Comparison of ENCODE assay signal across 8 cellular contexts in genomic region chr16:30895592-30896202, GRCh38. TPM values are rescaled to one million over a fixed set of nuclear protein-coding genes. Genes with fewer than 3 reads are reported as not detected.
A peak's percentile ranks its signal among the peaks of the same experiment; 100 is the strongest.
DNase-seq lines count a peak whose midpoint lies in the region; ATAC-seq, FAIRE-seq and TF ChIP-seq lines count a peak whose summit lies in the region.

No MANE protein-coding gene starts in this region.

- H3K4me2 ChIP-seq in GM12878 (ENCODE audit: control insufficient read depth, insufficient read depth), result no peak overlapping the region

- TF ChIP-seq EP300 in GM12878 (IDR thresholded peaks at IDR 0.05; ENCODE audit: borderline replicate concordance in 1 of 2, control insufficient read depth in 1 of 2, low read depth in 2 of 2, low read length in 2 of 2), result no peak

- H3K4me1 ChIP-seq in GM12878 (ENCODE audit: control insufficient read depth, insufficient read depth, low read length) (peaks cover 25% of the 10 kb centered on the region), liver (ENCODE audit: control insufficient read depth in 4 of 4, insufficient read depth in 4 of 4, low read length in 3 of 4) (peaks cover 9 to 28% (median 24%) of the 10 kb centered on the region in 4 donors), thyroid gland (peaks cover 17 to 35% of the 10 kb centered on the region in 2 donors)

- POLR2A ChIA-PET in GM12878 (lab: Charles Lee), result interaction anchor here (0.5 kb wide), 1 partner anchor 32 kb away, joined by 3 read pairs; no protein-coding TSS in a partner anchor

- FAIRE-seq in GM12878 (lab: Jason Lieb, UNC), result no peak

- no peak for DNase-seq in T-helper 1 cell
- DNase-seq in GM12878 (ENCODE audit: low read depth, low spot score), result no peak
- no peak for DNase-seq in thyroid gland
- DNase-seq in DMS 273 (lab: John Stamatoyannopoulos, UW; ENCODE audit: unreplicated experiment), result no peak
- DNase-seq in NK-92 (lab: John Stamatoyannopoulos, UW; ENCODE audit: unreplicated experiment), result no peak
- DNase-seq in germinal center (ENCODE audit: low spot score), result no peak

- no peak for TF ChIP-seq POLR2A in GM12878 (IDR thresholded peaks at IDR 0.05; ENCODE audit: low read depth, low read length)
- no peak for TF ChIP-seq POLR2A in thyroid gland (IDR thresholded peaks at IDR 0.05)

- peaks cover 1% of the 10 kb centered on the region; the same call in 1 of the 2 replicates for H3K79me2 ChIP-seq in GM12878 (ENCODE audit: control insufficient read depth, insufficient read depth, low read length)

- peak overlapping the region; percentile 56 for H3K27ac Mint-ChIP-seq in T-helper 1 cell treated with Interleukin-12 subunit alpha and Interleukin-12 subunit beta and Interleukin-4 antibody, amounts not matched to agents 30 μg/mL and 1 μg/mL, for 36 hours

- TF ChIP-seq CTCF in GM12878 (IDR thresholded peaks at IDR 0.05 in 2 of 3, conservative IDR thresholded peaks at IDR 0.05 in 1 of 3; ENCODE audit: control insufficient read depth in 2 of 3, extremely low read depth in 1 of 3, insufficient read depth in 1 of 3, low read depth in 3 of 3, low read length in 3 of 3) (no peak), liver (IDR thresholded peaks at IDR 0.05; ENCODE audit: low read depth, low read length, missing input control) (no peak), thyroid gland (IDR thresholded peaks at IDR 0.05) (no peak)

- no peaks in the 10 kb centered on the region for H3K9me3 Mint-ChIP-seq in T-helper 1 cell treated with Interleukin-12 subunit alpha and Interleukin-12 subunit beta and Interleukin-4 antibody, amounts not matched to agents 30 μg/mL and 1 μg/mL, for 36 hours

- peaks cover 2% of the 10 kb centered on the region for H3K36me3 Mint-ChIP-seq in T-helper 1 cell treated with Interleukin-12 subunit alpha and Interleukin-12 subunit beta and Interleukin-4 antibody, amounts not matched to agents 30 μg/mL and 1 μg/mL, for 36 hours (ENCODE audit: low read depth)

- BruUV-seq in GM12878 (replicated peaks; lab: Mats Ljungman, UMichigan), result no TSS peak

- in situ Hi-C loops in GM12878 (cut with MboI), result no loop called here

- SMC1A ChIA-PET in GM12878 (lab: Charles Lee; ENCODE audit: uncharacterized antibody, unreplicated experiment), result interaction anchor here (1.2 to 8.8 kb wide), 2 partner anchors 46 to 51 kb away, joined by 3 to 146 read pairs; no protein-coding TSS in a partner anchor

- H3K9me3 ChIP-seq in GM12878 (replicated peaks; ENCODE audit: control insufficient read depth, insufficient read depth, low read length), result no peaks in the 10 kb centered on the region
- no peaks in the 10 kb centered on the region for H3K9me3 ChIP-seq in liver (ENCODE audit: control insufficient read depth in 4 of 4, low read length in 3 of 4)
- no peaks in the 10 kb centered on the region for H3K9me3 ChIP-seq in thyroid gland

- no peak overlapping the region for H3K9ac ChIP-seq in GM12878 (ENCODE audit: control insufficient read depth, insufficient read depth, low read length)
- H3K9ac ChIP-seq in liver (ENCODE audit: low read depth in 1 of 2, low read length in 2 of 2), result no peak overlapping the region

- WGBS in GM12878 (ENCODE audit: insufficient coverage, insufficient replicate concordance, low lambda C conversion rate, missing lambda C conversion rate), result 92% methylated on average over 27 of the region's 27 CpGs
- WGBS in liver, result 89% methylated on average over 27 of the region's 27 CpGs
- 79 to 80% methylated on average over 26 to 27 of the region's 27 CpGs for WGBS in thyroid gland, 2 donors

- H3K36me3 ChIP-seq in GM12878 (ENCODE audit: control insufficient read depth in 2 of 2, insufficient read depth in 2 of 2, low read length in 1 of 2), result no peaks in the 10 kb centered on the region
- no peaks in the 10 kb centered on the region for H3K36me3 ChIP-seq in liver (ENCODE audit: control insufficient read depth in 4 of 4, insufficient read depth in 3 of 4, low read depth in 1 of 4, low read length in 3 of 4)
- H3K36me3 ChIP-seq in thyroid gland, result no peaks in the 10 kb centered on the region

- intact Hi-C loops in GM12878 (cut with micrococcal nuclease; ENCODE audit: unreplicated experiment) (loop anchor here (2.0 to 10.0 kb wide), 3 partner anchors 27 to 241 kb away; partner anchors contain the start of genes FBRS, FBXL19 and PRR14), thyroid gland (cut with DNase I) (no loop called here)

- TF ChIP-seq RAD21 in GM12878 (IDR thresholded peaks at IDR 0.05; ENCODE audit: insufficient read depth, low read depth, low read length) (no peak), liver (IDR thresholded peaks at IDR 0.05) (no peak)

- no peaks in the 10 kb centered on the region; the same call in 1 of the 2 replicates for H4K20me1 ChIP-seq in GM12878 (ENCODE audit: control insufficient read depth, insufficient read depth)

- CTCF ChIA-PET in GM12878 (lab: Yijun Ruan, JAX), result interaction anchor here (0.7 to 4.1 kb wide), 2 partner anchors 23 to 51 kb away, joined by 3 to 28 read pairs; no protein-coding TSS in a partner anchor

- H3K4me3 Mint-ChIP-seq in T-helper 1 cell treated with Interleukin-12 subunit alpha and Interleukin-12 subunit beta and Interleukin-4 antibody, amounts not matched to agents 30 μg/mL and 1 μg/mL, for 36 hours, result peak overlapping the region; percentile 41

- ATAC-seq in GM12878, result no peak

- no peaks in the 10 kb centered on the region for H3K27me3 Mint-ChIP-seq in T-helper 1 cell treated with Interleukin-12 subunit alpha and Interleukin-12 subunit beta and Interleukin-4 antibody, amounts not matched to agents 30 μg/mL and 1 μg/mL, for 36 hours (ENCODE audit: low read depth)

- H3K27ac ChIP-seq in GM12878 (ENCODE audit: control insufficient read depth, insufficient read depth) (no peak overlapping the region), liver (ENCODE audit: low read depth in 1 of 2, low read length in 2 of 2) (peak overlapping the region; percentile 94), thyroid gland (peak overlapping the region; percentile 93 to 99 (median 97))

- H3K27me3 ChIP-seq in GM12878 (replicated peaks in 1 of 2; ENCODE audit: control insufficient read depth in 2 of 2, insufficient read depth in 2 of 2, low read length in 1 of 2), result no peaks in the 10 kb centered on the region
- no peaks in the 10 kb centered on the region for H3K27me3 ChIP-seq in liver (ENCODE audit: control insufficient read depth in 4 of 4, insufficient read depth in 4 of 4, low read length in 3 of 4)
- no peaks in the 10 kb centered on the region for H3K27me3 ChIP-seq in thyroid gland

- RAD21 ChIA-PET in GM12878 (lab: Charles Lee; ENCODE audit: unreplicated experiment), result interaction anchor here (2.0 kb wide), 1 partner anchor 51 kb away, joined by 7 read pairs; no protein-coding TSS in a partner anchor

- H3K4me1 Mint-ChIP-seq in T-helper 1 cell treated with Interleukin-12 subunit alpha and Interleukin-12 subunit beta and Interleukin-4 antibody, amounts not matched to agents 30 μg/mL and 1 μg/mL, for 36 hours (ENCODE audit: low read depth), result peaks cover 36% of the 10 kb centered on the region

- H2AFZ ChIP-seq in GM12878 (ENCODE audit: control insufficient read depth, low read depth, low read length), result no peak overlapping the region

- H3K4me3 ChIP-seq in GM12878 (no peak overlapping the region), liver (ENCODE audit: low read depth in 1 of 3, low read length in 3 of 3) (no peak overlapping the region), thyroid gland (replicated peaks in 1 of 3) (peak overlapping the region in 1 of 3 donors; percentile 49)

RNA-seq across cellular contexts. Expression of gene CTF1, which starts 0.7 kb away (rescaled TPM):
- not detected in 2 replicates for total RNA-seq in GM12878 (2013; cell fraction: nucleolus; rRNA removed)
- total RNA-seq in GM12878 (2014; rRNA removed) (0.05 and 0.11 TPM in 2 replicates), GM12878 (2014; rRNA removed; fragmentation: Illumina TruSeq; extraction: Trizol) (0.09 and 0.14 TPM in 2 replicates), GM12878 (2021) (0.45 and 0.46 TPM in 2 replicates), liver (under 1 TPM in 1 of 2 donors, not detected in 1; 0.75 TPM), thyroid gland (1 to 10 TPM; 2.6 to 7.5 (median 5.6) TPM)
- polyA plus RNA-seq in GM12878 (2011; ENCODE audit: low read depth), result not detected
- polyA plus RNA-seq in GM12878 (2011; rRNA removed) (0.11 TPM in 1 of 2 replicates, not detected in the other), GM12878 (2014; fragmentation: Illumina TruSeq; extraction: Trizol) (0.16 TPM in 1 of 2 replicates, not detected in the other), GM12878 (2014; fragmentation: Nextera tagmentation; extraction: Ambion mirVana) (under 1 TPM in 1 of 2 experiments, not detected in 1; 0.04 TPM), GM12878 (2014; rRNA removed) (0.22 and 0.34 TPM in 2 replicates), GM12878 (2016; fragmentation: Nextera tagmentation; extraction: Ambion mirVana) (not detected), liver (under 1 TPM; 0.19 to 0.35 TPM)
- 0.07 and 0.13 TPM in 2 replicates for polyA plus RNA-seq in GM12878 (2011; cell fraction: cytosol; rRNA removed)
- 0.15 and 0.23 TPM in 2 replicates for polyA plus RNA-seq in GM12878 (2011; cell fraction: nucleus; rRNA removed)
- polyA plus RNA-seq in GM12878 (2012), result 0.13 and 0.19 TPM in 2 replicates
- 0.57 and 0.80 TPM in 2 replicates for polyA minus RNA-seq in GM12878 (2011; rRNA and poly(A)+ RNA removed)
- not detected in 2 replicates for polyA minus RNA-seq in GM12878 (2011; cell fraction: cytosol; rRNA and poly(A)+ RNA removed)
- polyA minus RNA-seq in GM12878 (2011; cell fraction: nucleus; rRNA and poly(A)+ RNA removed), result 0.48 and 0.57 TPM in 2 replicates

RNA-seq across cellular contexts. Expression of gene BCL7C, which starts 1.8 kb away (rescaled TPM):
- 7.3 and 8.8 TPM in 2 replicates for total RNA-seq in GM12878 (2013; cell fraction: nucleolus; rRNA removed)
- total RNA-seq in GM12878 (2014; rRNA removed) (21.7 and 30.5 TPM in 2 replicates), GM12878 (2014; rRNA removed; fragmentation: Illumina TruSeq; extraction: Trizol) (9.0 and 12.0 TPM in 2 replicates), GM12878 (2021) (20.2 and 20.3 TPM in 2 replicates), liver (1 to 10 TPM; 3.4 to 6.1 TPM), thyroid gland (10 to 100 TPM; 43.6 to 67.6 (median 47.9) TPM)
- polyA plus RNA-seq in GM12878 (2011; ENCODE audit: low read depth), result 3.3 TPM
- polyA plus RNA-seq in GM12878 (2011; rRNA removed) (10.5 and 15.3 TPM in 2 replicates), GM12878 (2014; fragmentation: Illumina TruSeq; extraction: Trizol) (2.6 and 8.5 TPM in 2 replicates), GM12878 (2014; fragmentation: Nextera tagmentation; extraction: Ambion mirVana) (1 to 10 TPM; 1.1 to 2.1 TPM), GM12878 (2014; rRNA removed) (28.1 and 37.3 TPM in 2 replicates), GM12878 (2016; fragmentation: Nextera tagmentation; extraction: Ambion mirVana) (10 to 100 TPM in 1 of 2 experiments, 1 to 10 TPM in 1; 9.7 to 26.6 TPM), liver (1 to 10 TPM; 4.9 to 7.1 TPM)
- 14.9 and 26.6 TPM in 2 replicates for polyA plus RNA-seq in GM12878 (2011; cell fraction: cytosol; rRNA removed)
- 9.7 and 9.9 TPM in 2 replicates for polyA plus RNA-seq in GM12878 (2011; cell fraction: nucleus; rRNA removed)
- 9.6 and 11.8 TPM in 2 replicates for polyA plus RNA-seq in GM12878 (2012)
- 2.3 and 4.8 TPM in 2 replicates for polyA minus RNA-seq in GM12878 (2011; rRNA and poly(A)+ RNA removed)
- polyA minus RNA-seq in GM12878 (2011; cell fraction: cytosol; rRNA and poly(A)+ RNA removed), result 2.8 and 5.7 TPM in 2 replicates
- polyA minus RNA-seq in GM12878 (2011; cell fraction: nucleus; rRNA and poly(A)+ RNA removed), result 1.3 and 1.6 TPM in 2 replicates

RNA-seq across cellular contexts. Expression of gene FBXL19, which starts 27.7 kb away (rescaled TPM):
- total RNA-seq in GM12878 (2013; cell fraction: nucleolus; rRNA removed), result 18.6 and 24.2 TPM in 2 replicates
- 19.8 and 23.6 TPM in 2 replicates for total RNA-seq in GM12878 (2014; rRNA removed)
- total RNA-seq in GM12878 (2014; rRNA removed; fragmentation: Illumina TruSeq; extraction: Trizol), result 6.2 and 6.8 TPM in 2 replicates
- total RNA-seq in GM12878 (2021), result 27.5 and 32.1 TPM in 2 replicates
- polyA plus RNA-seq in GM12878 (2011; ENCODE audit: low read depth), result 3.2 TPM
- polyA plus RNA-seq in GM12878 (2011; rRNA removed), result 4.7 and 11.5 TPM in 2 replicates
- polyA plus RNA-seq in GM12878 (2011; cell fraction: cytosol; rRNA removed), result 14.3 and 20.2 TPM in 2 replicates
- polyA plus RNA-seq in GM12878 (2011; cell fraction: nucleus; rRNA removed), result 35.4 and 47.5 TPM in 2 replicates
- polyA plus RNA-seq in GM12878 (2012), result 13.5 and 15.5 TPM in 2 replicates
- 1.5 and 3.8 TPM in 2 replicates for polyA plus RNA-seq in GM12878 (2014; fragmentation: Illumina TruSeq; extraction: Trizol)
- under 1 TPM in 1 of 2 experiments, not detected in 1; 0.02 TPM for polyA plus RNA-seq in GM12878 (2014; fragmentation: Nextera tagmentation; extraction: Ambion mirVana)
- polyA plus RNA-seq in GM12878 (2014; rRNA removed), result 15.5 and 18.7 TPM in 2 replicates
- polyA plus RNA-seq in GM12878 (2016; fragmentation: Nextera tagmentation; extraction: Ambion mirVana), result under 1 TPM; 0.66 TPM
- polyA minus RNA-seq in GM12878 (2011; rRNA and poly(A)+ RNA removed), result 6.6 and 15.9 TPM in 2 replicates
- polyA minus RNA-seq in GM12878 (2011; cell fraction: cytosol; rRNA and poly(A)+ RNA removed), result 12.9 and 18.2 TPM in 2 replicates
- 6.0 and 13.4 TPM in 2 replicates for polyA minus RNA-seq in GM12878 (2011; cell fraction: nucleus; rRNA and poly(A)+ RNA removed)
- total RNA-seq in liver, result 1 to 10 TPM; 3.0 to 4.8 TPM
- polyA plus RNA-seq in liver, result 1 to 10 TPM in 1 of 2 donors, under 1 TPM in 1; 0.31 to 2.4 TPM
- 10 to 100 TPM; 11.7 to 24.0 (median 14.4) TPM for total RNA-seq in thyroid gland

RNA-seq across cellular contexts. Expression of gene ORAI3, which starts 53.2 kb away (rescaled TPM):
- total RNA-seq in GM12878 (2013; cell fraction: nucleolus; rRNA removed), result 14.8 and 15.5 TPM in 2 replicates
- 19.5 and 22.4 TPM in 2 replicates for total RNA-seq in GM12878 (2014; rRNA removed)
- total RNA-seq in GM12878 (2014; rRNA removed; fragmentation: Illumina TruSeq; extraction: Trizol), result 7.0 and 7.2 TPM in 2 replicates
- total RNA-seq in GM12878 (2021), result 17.3 TPM in 2 replicates
- polyA plus RNA-seq in GM12878 (2011; ENCODE audit: low read depth), result 9.1 TPM
- polyA plus RNA-seq in GM12878 (2011; rRNA removed), result 8.3 and 15.2 TPM in 2 replicates
- polyA plus RNA-seq in GM12878 (2011; cell fraction: cytosol; rRNA removed), result 23.5 and 26.1 TPM in 2 replicates
- 12.2 and 17.5 TPM in 2 replicates for polyA plus RNA-seq in GM12878 (2011; cell fraction: nucleus; rRNA removed)
- 19.4 and 25.7 TPM in 2 replicates for polyA plus RNA-seq in GM12878 (2012)
- 5.6 and 8.6 TPM in 2 replicates for polyA plus RNA-seq in GM12878 (2014; fragmentation: Illumina TruSeq; extraction: Trizol)
- 1 to 10 TPM; 3.4 to 8.5 TPM for polyA plus RNA-seq in GM12878 (2014; fragmentation: Nextera tagmentation; extraction: Ambion mirVana)
- polyA plus RNA-seq in GM12878 (2014; rRNA removed), result 18.6 and 19.7 TPM in 2 replicates
- 10 to 100 TPM; 21.3 to 21.9 TPM for polyA plus RNA-seq in GM12878 (2016; fragmentation: Nextera tagmentation; extraction: Ambion mirVana)
- polyA minus RNA-seq in GM12878 (2011; rRNA and poly(A)+ RNA removed), result 16.2 and 26.9 TPM in 2 replicates
- 6.3 and 9.1 TPM in 2 replicates for polyA minus RNA-seq in GM12878 (2011; cell fraction: cytosol; rRNA and poly(A)+ RNA removed)
- 8.0 and 8.9 TPM in 2 replicates for polyA minus RNA-seq in GM12878 (2011; cell fraction: nucleus; rRNA and poly(A)+ RNA removed)
- total RNA-seq in liver, result 10 to 100 TPM; 26.6 to 39.1 TPM
- 10 to 100 TPM; 28.8 to 34.1 TPM for polyA plus RNA-seq in liver
- total RNA-seq in thyroid gland, result 10 to 100 TPM; 32.9 to 49.5 (median 40.2) TPM
